ENCODE assay signal across 10 cellular contexts in the genomic region with DNA sequence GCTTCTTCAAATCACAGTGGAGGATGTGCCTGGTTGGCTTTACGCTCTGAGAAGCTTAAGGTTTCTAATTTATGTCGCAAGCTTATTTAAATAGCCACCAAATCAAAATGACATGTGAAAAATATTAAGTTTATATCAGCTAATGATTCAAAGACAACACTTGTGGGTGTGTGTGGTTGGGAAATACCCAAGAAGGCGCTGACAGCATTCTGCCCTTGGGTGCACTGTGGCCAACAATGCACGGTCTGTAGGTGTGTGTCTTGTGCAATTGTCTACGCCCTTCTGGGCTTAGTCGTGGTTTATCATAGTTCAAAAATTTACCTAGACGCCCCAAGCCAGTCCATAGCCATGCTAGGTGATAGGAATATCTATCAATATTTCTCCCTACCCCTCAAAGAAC.
DNase-seq lines count a peak whose midpoint lies in the region; ATAC-seq and TF ChIP-seq lines count a peak whose summit lies in the region.
"Had no signal": no experiment of that assay in that cellular context is flagged by ENCODE, and none has a peak within 500 bp of the region (broad histone marks: within the 10 kb centered on the region; RNA-seq: fewer than 3 reads in every experiment).

No MANE protein-coding gene starts in this region.

- H3K36me3 ChIP-seq in CD8-positive, alpha-beta T cell (ENCODE audit: insufficient read depth, low read length) = no peaks in the 10 kb centered on the region

- POLR2A ChIA-PET in CD8-positive, alpha-beta T cell (lab: Charles Lee) = no interaction called here

- H3K4me3 Mint-ChIP-seq in effector memory CD8-positive, alpha-beta T cell = no peak overlapping the region
- H3K4me3 Mint-ChIP-seq in CD8-positive, alpha-beta T cell = no peak overlapping the region

- H3K27ac ChIP-seq in CD8-positive, alpha-beta T cell (ENCODE audit: low read depth, low read length) = no peak overlapping the region

- peak; percentile 83 for ATAC-seq in GM19397 (IDR thresholded peaks at IDR 0.05; ENCODE audit: unreplicated experiment)
- peak; percentile 90 for ATAC-seq in HG03196 (IDR thresholded peaks at IDR 0.05; ENCODE audit: unreplicated experiment)
- ATAC-seq in effector memory CD8-positive, alpha-beta T cell (replicated peaks) = peak; percentile 19
- ATAC-seq in CD8-positive, alpha-beta T cell = no peak

- H3K9me3 Mint-ChIP-seq in effector memory CD8-positive, alpha-beta T cell = no peaks in the 10 kb centered on the region
- H3K9me3 Mint-ChIP-seq in CD8-positive, alpha-beta T cell = no peaks in the 10 kb centered on the region

- no peaks in the 10 kb centered on the region for H3K36me3 Mint-ChIP-seq in effector memory CD8-positive, alpha-beta T cell (ENCODE audit: insufficient read depth)
- H3K36me3 Mint-ChIP-seq in CD8-positive, alpha-beta T cell = no peaks in the 10 kb centered on the region

- CTCF ChIA-PET in CD8-positive, alpha-beta T cell (lab: Charles Lee) = no interaction called here

- no peaks in the 10 kb centered on the region for H3K9me3 ChIP-seq in CD8-positive, alpha-beta T cell (ENCODE audit: low read length)

- no peak overlapping the region for H3K27ac Mint-ChIP-seq in effector memory CD8-positive, alpha-beta T cell
- no peak overlapping the region for H3K27ac Mint-ChIP-seq in CD8-positive, alpha-beta T cell

- DNase-seq in ELR (ENCODE audit: low read depth) = peak; percentile 53
- no peak for DNase-seq in effector memory CD8-positive, alpha-beta T cell
- DNase-seq in CD8-positive, alpha-beta T cell = no peak
- DNase-seq in foreskin fibroblast = no peak
- DNase-seq in iPS-NIHi7 (ENCODE audit: extremely low spot score) = no peak
- DNase-seq in NCI-H128 (lab: John Stamatoyannopoulos, UW; ENCODE audit: unreplicated experiment) = no peak
- DNase-seq: hippocampal formation, right cardiac atrium had no signal

- H3K4me1 Mint-ChIP-seq in effector memory CD8-positive, alpha-beta T cell (ENCODE audit: low read depth in 2 of 2) = no peaks in the 10 kb centered on the region
- no peaks in the 10 kb centered on the region for H3K4me1 Mint-ChIP-seq in CD8-positive, alpha-beta T cell (ENCODE audit: low read depth)

- H3K4me3 ChIP-seq in CD8-positive, alpha-beta T cell (ENCODE audit: low read depth, low read length) = no peak overlapping the region
- no peak overlapping the region for H3K4me3 ChIP-seq in foreskin fibroblast (ENCODE audit: low read depth in 1 of 2, low read length in 2 of 2)

- H3K27me3 ChIP-seq in CD8-positive, alpha-beta T cell (ENCODE audit: insufficient read depth, low read length) = no peaks in the 10 kb centered on the region

- H3K27me3 Mint-ChIP-seq in effector memory CD8-positive, alpha-beta T cell = no peaks in the 10 kb centered on the region
- H3K27me3 Mint-ChIP-seq in CD8-positive, alpha-beta T cell (ENCODE audit: low read depth) = no peaks in the 10 kb centered on the region

- H3K4me1 ChIP-seq in CD8-positive, alpha-beta T cell (ENCODE audit: insufficient read depth, low read length) = no peaks in the 10 kb centered on the region

- no peak for TF ChIP-seq CTCF in CD8-positive, alpha-beta T cell (IDR thresholded peaks at IDR 0.05)
- no peak for TF ChIP-seq CTCF in foreskin fibroblast (IDR thresholded peaks at IDR 0.05; ENCODE audit: low read depth, low read length)

- intact Hi-C loops in CD8-positive, alpha-beta T cell (cut with DNase I, micrococcal nuclease) = no loop called here
